ENCODE assay signal across 1 cellular context in the genomic region with DNA sequence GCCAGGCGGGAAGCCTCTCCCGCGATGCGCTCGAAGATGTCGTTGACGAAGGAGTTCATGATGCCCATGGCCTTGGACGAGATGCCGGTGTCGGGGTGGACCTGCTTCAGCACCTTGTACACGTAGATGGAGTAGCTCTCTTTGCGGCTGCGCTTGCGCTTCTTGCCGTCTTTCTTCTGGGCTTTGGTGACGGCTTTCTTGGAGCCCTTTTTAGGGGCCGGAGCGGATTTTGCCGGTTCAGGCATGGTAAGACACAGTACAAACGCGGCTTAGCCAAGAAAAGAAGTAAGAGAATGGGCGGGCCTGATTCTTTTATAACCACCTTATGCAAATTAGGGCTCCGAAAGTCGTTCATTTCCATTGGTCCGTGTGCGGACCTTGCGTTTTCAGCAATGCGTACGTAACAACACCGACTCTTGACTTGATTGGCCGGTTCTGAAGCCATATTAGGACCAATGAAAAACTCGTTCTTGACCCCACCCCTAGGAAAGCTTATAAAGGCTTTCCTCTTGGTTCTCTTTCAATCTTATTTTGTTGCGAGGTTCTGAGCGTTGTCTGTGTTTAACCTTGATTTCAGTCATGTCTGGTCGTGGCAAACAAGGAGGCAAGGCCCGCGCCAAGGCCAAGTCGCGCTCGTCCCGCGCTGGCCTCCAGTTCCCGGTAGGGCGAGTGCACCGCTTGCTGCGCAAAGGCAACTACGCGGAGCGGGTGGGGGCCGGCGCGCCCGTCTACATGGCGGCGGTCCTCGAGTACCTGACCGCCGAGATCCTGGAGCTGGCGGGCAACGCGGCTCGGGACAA.
TF ChIP-seq lines count a peak whose summit lies in the region.

No MANE protein-coding gene starts in this region.

TF ChIP-seq in HepG2, 621 proteins besides CTCF, POLR2A, EP300 and RAD21 (continued from another document and continues in another):
- TF ChIP-seq, protein P1, sequence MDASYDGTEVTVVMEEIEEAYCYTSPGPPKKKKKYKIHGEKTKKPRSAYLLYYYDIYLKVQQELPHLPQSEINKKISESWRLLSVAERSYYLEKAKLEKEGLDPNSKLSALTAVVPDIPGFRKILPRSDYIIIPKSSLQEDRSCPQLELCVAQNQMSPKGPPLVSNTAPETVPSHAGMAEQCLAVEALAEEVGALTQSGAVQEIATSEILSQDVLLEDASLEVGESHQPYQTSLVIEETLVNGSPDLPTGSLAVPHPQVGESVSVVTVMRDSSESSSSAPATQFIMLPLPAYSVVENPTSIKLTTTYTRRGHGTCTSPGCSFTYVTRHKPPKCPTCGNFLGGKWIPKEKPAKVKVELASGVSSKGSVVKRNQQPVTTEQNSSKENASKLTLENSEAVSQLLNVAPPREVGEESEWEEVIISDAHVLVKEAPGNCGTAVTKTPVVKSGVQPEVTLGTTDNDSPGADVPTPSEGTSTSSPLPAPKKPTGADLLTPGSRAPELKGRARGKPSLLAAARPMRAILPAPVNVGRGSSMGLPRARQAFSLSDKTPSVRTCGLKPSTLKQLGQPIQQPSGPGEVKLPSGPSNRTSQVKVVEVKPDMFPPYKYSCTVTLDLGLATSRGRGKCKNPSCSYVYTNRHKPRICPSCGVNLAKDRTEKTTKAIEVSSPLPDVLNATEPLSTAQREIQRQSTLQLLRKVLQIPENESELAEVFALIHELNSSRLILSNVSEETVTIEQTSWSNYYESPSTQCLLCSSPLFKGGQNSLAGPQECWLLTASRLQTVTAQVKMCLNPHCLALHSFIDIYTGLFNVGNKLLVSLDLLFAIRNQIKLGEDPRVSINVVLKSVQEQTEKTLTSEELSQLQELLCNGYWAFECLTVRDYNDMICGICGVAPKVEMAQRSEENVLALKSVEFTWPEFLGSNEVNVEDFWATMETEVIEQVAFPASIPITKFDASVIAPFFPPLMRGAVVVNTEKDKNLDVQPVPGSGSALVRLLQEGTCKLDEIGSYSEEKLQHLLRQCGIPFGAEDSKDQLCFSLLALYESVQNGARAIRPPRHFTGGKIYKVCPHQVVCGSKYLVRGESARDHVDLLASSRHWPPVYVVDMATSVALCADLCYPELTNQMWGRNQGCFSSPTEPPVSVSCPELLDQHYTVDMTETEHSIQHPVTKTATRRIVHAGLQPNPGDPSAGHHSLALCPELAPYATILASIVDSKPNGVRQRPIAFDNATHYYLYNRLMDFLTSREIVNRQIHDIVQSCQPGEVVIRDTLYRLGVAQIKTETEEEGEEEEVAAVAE (CRISPR knock-in tag; IDR thresholded peaks at IDR 0.05; ENCODE audit: borderline replicate concordance), result peak; percentile 59; the same call in 1 of the 2 replicates
- TF ChIP-seq, protein P2, sequence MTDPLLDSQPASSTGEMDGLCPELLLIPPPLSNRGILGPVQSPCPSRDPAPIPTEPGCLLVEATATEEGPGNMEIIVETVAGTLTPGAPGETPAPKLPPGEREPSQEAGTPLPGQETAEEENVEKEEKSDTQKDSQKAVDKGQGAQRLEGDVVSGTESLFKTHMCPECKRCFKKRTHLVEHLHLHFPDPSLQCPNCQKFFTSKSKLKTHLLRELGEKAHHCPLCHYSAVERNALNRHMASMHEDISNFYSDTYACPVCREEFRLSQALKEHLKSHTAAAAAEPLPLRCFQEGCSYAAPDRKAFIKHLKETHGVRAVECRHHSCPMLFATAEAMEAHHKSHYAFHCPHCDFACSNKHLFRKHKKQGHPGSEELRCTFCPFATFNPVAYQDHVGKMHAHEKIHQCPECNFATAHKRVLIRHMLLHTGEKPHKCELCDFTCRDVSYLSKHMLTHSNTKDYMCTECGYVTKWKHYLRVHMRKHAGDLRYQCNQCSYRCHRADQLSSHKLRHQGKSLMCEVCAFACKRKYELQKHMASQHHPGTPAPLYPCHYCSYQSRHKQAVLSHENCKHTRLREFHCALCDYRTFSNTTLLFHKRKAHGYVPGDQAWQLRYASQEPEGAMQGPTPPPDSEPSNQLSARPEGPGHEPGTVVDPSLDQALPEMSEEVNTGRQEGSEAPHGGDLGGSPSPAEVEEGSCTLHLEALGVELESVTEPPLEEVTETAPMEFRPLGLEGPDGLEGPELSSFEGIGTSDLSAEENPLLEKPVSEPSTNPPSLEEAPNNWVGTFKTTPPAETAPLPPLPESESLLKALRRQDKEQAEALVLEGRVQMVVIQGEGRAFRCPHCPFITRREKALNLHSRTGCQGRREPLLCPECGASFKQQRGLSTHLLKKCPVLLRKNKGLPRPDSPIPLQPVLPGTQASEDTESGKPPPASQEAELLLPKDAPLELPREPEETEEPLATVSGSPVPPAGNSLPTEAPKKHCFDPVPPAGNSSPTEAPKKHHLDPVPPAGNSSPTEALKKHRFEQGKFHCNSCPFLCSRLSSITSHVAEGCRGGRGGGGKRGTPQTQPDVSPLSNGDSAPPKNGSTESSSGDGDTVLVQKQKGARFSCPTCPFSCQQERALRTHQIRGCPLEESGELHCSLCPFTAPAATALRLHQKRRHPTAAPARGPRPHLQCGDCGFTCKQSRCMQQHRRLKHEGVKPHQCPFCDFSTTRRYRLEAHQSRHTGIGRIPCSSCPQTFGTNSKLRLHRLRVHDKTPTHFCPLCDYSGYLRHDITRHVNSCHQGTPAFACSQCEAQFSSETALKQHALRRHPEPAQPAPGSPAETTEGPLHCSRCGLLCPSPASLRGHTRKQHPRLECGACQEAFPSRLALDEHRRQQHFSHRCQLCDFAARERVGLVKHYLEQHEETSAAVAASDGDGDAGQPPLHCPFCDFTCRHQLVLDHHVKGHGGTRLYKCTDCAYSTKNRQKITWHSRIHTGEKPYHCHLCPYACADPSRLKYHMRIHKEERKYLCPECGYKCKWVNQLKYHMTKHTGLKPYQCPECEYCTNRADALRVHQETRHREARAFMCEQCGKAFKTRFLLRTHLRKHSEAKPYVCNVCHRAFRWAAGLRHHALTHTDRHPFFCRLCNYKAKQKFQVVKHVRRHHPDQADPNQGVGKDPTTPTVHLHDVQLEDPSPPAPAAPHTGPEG (CRISPR knock-in tag; IDR thresholded peaks at IDR 0.05), result 0 out of 2 replicates have a peak, but pooled peaks have one; percentile 31
- TF ChIP-seq ZNF431 (CRISPR knock-in tag; IDR thresholded peaks at IDR 0.05; ENCODE audit: borderline replicate concordance, low read depth) (0 out of 2 replicates have a peak, but pooled peaks have one; percentile 37), ZIK1 (CRISPR knock-in tag; IDR thresholded peaks at IDR 0.05; ENCODE audit: borderline replicate concordance, low read depth) (no peak), ZSCAN31 (CRISPR knock-in tag; IDR thresholded peaks at IDR 0.05; ENCODE audit: low read depth) (no peak), SIX1 (CRISPR knock-in tag; IDR thresholded peaks at IDR 0.05; ENCODE audit: borderline replicate concordance) (0 out of 2 replicates have a peak, but pooled peaks have one; percentile 5), ZNF496 (CRISPR knock-in tag; IDR thresholded peaks at IDR 0.05; ENCODE audit: insufficient replicate concordance) (no peak), NR3C1 (CRISPR knock-in tag; IDR thresholded peaks at IDR 0.05) (no peak), TAF1 (CRISPR knock-in tag; IDR thresholded peaks at IDR 0.05) (peak; percentile 69), FOXO1 (CRISPR knock-in tag; IDR thresholded peaks at IDR 0.05) (peak; percentile 51; the same call in 1 of the 2 replicates), SKI (IDR thresholded peaks at IDR 0.05; ENCODE audit: partially characterized antibody) (no peak), ZNF274 (CRISPR knock-in tag; IDR thresholded peaks at IDR 0.05) (no peak), GATA4 (IDR thresholded peaks at IDR 0.05; ENCODE audit: borderline replicate concordance, low read depth) (peak; percentile 15; the same call in 1 of the 2 replicates), TCF12 (IDR thresholded peaks at IDR 0.05) (no peak), TCF12 (CRISPR knock-in tag; IDR thresholded peaks at IDR 0.05) (no peak), ZNF605 (CRISPR knock-in tag; IDR thresholded peaks at IDR 0.05) (peak; percentile 33; the same call in 1 of the 2 replicates), CENPT (CRISPR knock-in tag; IDR thresholded peaks at IDR 0.05; ENCODE audit: low read depth) (no peak; the same call in 1 of the 2 replicates), ELF4 (CRISPR knock-in tag; IDR thresholded peaks at IDR 0.05; ENCODE audit: borderline replicate concordance) (0 out of 2 replicates have a peak, but pooled peaks have one; percentile 23), KDM2A (CRISPR knock-in tag; IDR thresholded peaks at IDR 0.05; ENCODE audit: borderline replicate concordance, low read depth) (peak; percentile 57), FOXM1 (CRISPR knock-in tag; IDR thresholded peaks at IDR 0.05) (0 out of 2 replicates have a peak, but pooled peaks have one; percentile 44), NFYC (CRISPR knock-in tag; IDR thresholded peaks at IDR 0.05) (peak; percentile 93)
- TF ChIP-seq, protein P3, sequence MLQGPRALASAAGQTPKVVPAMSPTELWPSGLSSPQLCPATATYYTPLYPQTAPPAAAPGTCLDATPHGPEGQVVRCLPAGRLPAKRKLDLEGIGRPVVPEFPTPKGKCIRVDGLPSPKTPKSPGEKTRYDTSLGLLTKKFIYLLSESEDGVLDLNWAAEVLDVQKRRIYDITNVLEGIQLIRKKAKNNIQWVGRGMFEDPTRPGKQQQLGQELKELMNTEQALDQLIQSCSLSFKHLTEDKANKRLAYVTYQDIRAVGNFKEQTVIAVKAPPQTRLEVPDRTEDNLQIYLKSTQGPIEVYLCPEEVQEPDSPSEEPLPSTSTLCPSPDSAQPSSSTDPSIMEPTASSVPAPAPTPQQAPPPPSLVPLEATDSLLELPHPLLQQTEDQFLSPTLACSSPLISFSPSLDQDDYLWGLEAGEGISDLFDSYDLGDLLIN (CRISPR knock-in tag; IDR thresholded peaks at IDR 0.05; ENCODE audit: borderline replicate concordance), result 0 out of 2 replicates have a peak, but pooled peaks have one; percentile 71
- TF ChIP-seq, protein P4, sequence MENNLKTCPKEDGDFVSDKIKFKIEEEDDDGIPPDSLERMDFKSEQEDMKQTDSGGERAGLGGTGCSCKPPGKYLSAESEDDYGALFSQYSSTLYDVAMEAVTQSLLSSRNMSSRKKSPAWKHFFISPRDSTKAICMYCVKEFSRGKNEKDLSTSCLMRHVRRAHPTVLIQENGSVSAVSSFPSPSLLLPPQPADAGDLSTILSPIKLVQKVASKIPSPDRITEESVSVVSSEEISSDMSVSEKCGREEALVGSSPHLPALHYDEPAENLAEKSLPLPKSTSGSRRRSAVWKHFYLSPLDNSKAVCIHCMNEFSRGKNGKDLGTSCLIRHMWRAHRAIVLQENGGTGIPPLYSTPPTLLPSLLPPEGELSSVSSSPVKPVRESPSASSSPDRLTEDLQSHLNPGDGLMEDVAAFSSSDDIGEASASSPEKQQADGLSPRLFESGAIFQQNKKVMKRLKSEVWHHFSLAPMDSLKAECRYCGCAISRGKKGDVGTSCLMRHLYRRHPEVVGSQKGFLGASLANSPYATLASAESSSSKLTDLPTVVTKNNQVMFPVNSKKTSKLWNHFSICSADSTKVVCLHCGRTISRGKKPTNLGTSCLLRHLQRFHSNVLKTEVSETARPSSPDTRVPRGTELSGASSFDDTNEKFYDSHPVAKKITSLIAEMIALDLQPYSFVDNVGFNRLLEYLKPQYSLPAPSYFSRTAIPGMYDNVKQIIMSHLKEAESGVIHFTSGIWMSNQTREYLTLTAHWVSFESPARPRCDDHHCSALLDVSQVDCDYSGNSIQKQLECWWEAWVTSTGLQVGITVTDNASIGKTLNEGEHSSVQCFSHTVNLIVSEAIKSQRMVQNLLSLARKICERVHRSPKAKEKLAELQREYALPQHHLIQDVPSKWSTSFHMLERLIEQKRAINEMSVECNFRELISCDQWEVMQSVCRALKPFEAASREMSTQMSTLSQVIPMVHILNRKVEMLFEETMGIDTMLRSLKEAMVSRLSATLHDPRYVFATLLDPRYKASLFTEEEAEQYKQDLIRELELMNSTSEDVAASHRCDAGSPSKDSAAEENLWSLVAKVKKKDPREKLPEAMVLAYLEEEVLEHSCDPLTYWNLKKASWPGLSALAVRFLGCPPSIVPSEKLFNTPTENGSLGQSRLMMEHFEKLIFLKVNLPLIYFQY (CRISPR knock-in tag; IDR thresholded peaks at IDR 0.05; ENCODE audit: borderline replicate concordance), result peak; percentile 55; the same call in 1 of the 2 replicates
- TF ChIP-seq, protein P5, sequence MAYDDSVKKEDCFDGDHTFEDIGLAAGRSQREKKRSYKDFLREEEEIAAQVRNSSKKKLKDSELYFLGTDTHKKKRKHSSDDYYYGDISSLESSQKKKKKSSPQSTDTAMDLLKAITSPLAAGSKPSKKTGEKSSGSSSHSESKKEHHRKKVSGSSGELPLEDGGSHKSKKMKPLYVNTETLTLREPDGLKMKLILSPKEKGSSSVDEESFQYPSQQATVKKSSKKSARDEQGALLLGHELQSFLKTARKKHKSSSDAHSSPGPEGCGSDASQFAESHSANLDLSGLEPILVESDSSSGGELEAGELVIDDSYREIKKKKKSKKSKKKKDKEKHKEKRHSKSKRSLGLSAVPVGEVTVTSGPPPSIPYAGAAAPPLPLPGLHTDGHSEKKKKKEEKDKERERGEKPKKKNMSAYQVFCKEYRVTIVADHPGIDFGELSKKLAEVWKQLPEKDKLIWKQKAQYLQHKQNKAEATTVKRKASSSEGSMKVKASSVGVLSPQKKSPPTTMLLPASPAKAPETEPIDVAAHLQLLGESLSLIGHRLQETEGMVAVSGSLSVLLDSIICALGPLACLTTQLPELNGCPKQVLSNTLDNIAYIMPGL (CRISPR knock-in tag; IDR thresholded peaks at IDR 0.05; ENCODE audit: borderline replicate concordance in 1 of 2, low read depth in 1 of 2), result peak in 1 of 2 experiments; percentile 17; a peak in 1 of 4 replicates
- TF ChIP-seq, protein P6, sequence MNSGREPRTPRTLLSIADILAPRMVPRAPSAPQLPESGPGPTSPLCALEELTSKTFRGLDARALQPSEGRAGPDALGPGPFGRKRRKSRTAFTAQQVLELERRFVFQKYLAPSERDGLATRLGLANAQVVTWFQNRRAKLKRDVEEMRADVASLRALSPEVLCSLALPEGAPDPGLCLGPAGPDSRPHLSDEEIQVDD (CRISPR knock-in tag; IDR thresholded peaks at IDR 0.05; ENCODE audit: borderline replicate concordance), result 0 out of 2 replicates have a peak, but pooled peaks have one; percentile 31
- TF ChIP-seq, protein P7, sequence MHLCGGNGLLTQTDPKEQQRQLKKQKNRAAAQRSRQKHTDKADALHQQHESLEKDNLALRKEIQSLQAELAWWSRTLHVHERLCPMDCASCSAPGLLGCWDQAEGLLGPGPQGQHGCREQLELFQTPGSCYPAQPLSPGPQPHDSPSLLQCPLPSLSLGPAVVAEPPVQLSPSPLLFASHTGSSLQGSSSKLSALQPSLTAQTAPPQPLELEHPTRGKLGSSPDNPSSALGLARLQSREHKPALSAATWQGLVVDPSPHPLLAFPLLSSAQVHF (CRISPR knock-in tag; IDR thresholded peaks at IDR 0.05), result 0 out of 2 replicates have a peak, but pooled peaks have one; percentile 47
- TF ChIP-seq, protein P8, sequence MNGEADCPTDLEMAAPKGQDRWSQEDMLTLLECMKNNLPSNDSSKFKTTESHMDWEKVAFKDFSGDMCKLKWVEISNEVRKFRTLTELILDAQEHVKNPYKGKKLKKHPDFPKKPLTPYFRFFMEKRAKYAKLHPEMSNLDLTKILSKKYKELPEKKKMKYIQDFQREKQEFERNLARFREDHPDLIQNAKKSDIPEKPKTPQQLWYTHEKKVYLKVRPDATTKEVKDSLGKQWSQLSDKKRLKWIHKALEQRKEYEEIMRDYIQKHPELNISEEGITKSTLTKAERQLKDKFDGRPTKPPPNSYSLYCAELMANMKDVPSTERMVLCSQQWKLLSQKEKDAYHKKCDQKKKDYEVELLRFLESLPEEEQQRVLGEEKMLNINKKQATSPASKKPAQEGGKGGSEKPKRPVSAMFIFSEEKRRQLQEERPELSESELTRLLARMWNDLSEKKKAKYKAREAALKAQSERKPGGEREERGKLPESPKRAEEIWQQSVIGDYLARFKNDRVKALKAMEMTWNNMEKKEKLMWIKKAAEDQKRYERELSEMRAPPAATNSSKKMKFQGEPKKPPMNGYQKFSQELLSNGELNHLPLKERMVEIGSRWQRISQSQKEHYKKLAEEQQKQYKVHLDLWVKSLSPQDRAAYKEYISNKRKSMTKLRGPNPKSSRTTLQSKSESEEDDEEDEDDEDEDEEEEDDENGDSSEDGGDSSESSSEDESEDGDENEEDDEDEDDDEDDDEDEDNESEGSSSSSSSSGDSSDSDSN (CRISPR knock-in tag; IDR thresholded peaks at IDR 0.05), result peak; percentile 56; the same call in 1 of the 2 replicates
